1 cellular context compared by ENCODE assay signal in the genomic region with DNA sequence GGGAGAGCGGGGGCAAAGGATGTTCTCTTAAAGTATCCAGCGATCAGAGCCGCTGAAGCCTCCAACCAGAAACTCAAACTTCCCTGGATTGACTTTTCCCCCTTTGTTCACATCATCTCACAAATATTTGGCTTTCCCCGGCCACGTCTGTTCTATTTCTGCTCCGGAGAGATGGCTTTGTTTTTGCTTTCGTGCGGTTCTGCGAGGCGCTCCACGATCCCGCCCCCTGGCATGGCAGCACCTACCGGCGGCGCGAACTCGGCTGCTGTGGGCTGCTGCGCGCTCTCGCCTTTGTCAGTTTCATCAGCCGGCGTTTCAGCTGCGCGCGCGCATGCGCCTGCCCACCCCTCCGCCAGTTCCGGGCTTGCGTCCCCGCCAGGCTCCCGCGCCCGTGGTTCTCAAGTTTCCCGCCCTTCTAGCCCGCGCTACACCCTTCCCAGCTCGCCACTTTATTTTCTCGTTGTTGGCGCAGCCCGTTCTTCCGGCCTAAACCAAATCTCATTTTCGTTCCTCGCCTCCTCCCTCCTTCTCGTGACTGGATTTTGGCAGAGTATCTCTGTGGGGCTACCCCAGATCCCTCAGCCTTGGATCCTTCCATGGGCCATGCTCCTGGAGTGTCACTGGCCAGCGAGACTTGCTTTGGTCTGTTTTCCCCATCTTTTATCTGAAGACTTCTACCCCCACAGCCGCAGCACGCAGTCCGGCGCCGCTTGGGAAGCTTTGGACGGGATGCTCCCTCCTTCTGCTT.
TF ChIP-seq lines count a peak whose summit lies in the region.

No MANE protein-coding gene starts in this region.

TF ChIP-seq in WTC11, 78 proteins besides CTCF, POLR2A, EP300 and RAD21 (continued from another document):
- TF ChIP-seq, protein P1, sequence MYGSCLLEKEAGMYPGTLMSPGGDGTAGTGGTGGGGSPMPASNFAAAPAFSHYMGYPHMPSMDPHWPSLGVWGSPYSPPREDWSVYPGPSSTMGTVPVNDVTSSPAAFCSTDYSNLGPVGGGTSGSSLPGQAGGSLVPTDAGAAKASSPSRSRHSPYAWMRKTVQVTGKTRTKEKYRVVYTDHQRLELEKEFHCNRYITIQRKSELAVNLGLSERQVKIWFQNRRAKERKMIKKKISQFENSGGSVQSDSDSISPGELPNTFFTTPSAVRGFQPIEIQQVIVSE (CRISPR knock-in tag; IDR thresholded peaks at IDR 0.05; ENCODE audit: borderline replicate concordance): no peak
- 0 out of 2 replicates have a peak, but pooled peaks have one; percentile 72 for TF ChIP-seq ZBTB21 (CRISPR knock-in tag; IDR thresholded peaks at IDR 0.05; ENCODE audit: borderline replicate concordance)
- no peak for TF ChIP-seq ZNF425 (CRISPR knock-in tag; conservative IDR thresholded peaks at IDR 0.05)
- peak; percentile 74; the same call in 1 of the 2 replicates for TF ChIP-seq TP53 (CRISPR knock-in tag; IDR thresholded peaks at IDR 0.05)
- peak; percentile 74; the same call in 1 of the 2 replicates for TF ChIP-seq MYBL2 (CRISPR knock-in tag; IDR thresholded peaks at IDR 0.05)
- no peak for TF ChIP-seq ZMAT4 (CRISPR knock-in tag; IDR thresholded peaks at IDR 0.05)
- TF ChIP-seq JUN (CRISPR knock-in tag; IDR thresholded peaks at IDR 0.05): no peak
